Comparison of ENCODE assay signal across 10 cellular contexts in the genomic region with DNA sequence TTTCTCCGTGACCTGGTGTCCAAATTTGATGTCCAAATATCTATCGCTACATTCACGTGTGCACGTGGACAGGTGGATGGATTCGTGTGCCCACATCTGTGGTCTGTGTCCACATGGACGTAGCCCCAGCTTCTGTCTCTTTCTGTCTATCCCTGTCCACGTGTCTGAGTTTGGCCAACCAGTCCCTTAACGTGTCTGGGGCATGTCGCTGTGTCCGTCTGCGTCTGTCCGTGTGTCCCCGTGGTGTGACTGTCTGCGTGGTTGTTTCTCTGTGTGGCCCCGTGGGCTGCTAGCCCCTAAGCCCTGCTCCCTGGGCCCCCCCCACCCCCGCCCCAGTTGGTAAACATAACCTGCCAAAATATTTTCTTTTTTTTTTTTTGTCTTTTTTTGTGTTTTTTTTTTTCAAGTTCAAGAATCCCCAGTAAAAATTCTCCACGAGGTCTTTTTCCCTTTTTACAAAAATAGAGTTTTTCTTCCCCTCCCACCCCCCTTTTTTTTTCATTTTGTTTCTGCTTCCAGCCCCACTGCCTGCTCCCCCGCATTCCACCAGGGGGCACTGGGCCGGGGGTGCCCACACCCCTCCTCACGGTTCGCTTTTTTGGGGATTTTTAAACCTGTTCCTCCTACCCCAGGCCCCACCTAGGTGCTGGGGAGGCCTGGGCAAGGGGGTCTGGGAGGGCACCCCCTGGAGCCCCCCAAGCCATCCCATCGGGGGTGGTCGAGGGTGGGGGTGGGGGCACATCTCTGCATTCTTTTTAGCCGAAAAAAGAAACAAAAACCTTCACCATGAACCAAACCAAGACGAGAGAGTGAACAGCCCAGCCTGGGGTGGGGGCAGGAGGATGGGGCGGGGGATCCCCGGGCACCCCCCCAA. TPM values are rescaled to one million over a fixed set of nuclear protein-coding genes. Genes with fewer than 3 reads are reported as not detected.
DNase-seq lines count a peak whose midpoint lies in the region; ATAC-seq, FAIRE-seq and TF ChIP-seq lines count a peak whose summit lies in the region.
"Had no signal": no experiment of that assay in that cellular context is flagged by ENCODE, and none has a peak within 500 bp of the region (broad histone marks: within the 10 kb centered on the region; RNA-seq: fewer than 3 reads in every experiment).

No MANE protein-coding gene starts in this region.

- H3K27me3 ChIP-seq in NT2/D1 (ENCODE audit: insufficient read depth, insufficient read length) = no peaks in the 10 kb centered on the region
- H3K27me3 ChIP-seq in H1 (replicated peaks in 1 of 4; ENCODE audit: control insufficient read depth in 3 of 4, extremely low read depth in 1 of 4, insufficient read depth in 3 of 4, low read length in 3 of 4) = no peaks in the 10 kb centered on the region
- H3K27me3 ChIP-seq in spleen (replicated peaks in 1 of 7) = peaks cover 0 to 18% (median 0%) of the 10 kb centered on the region in 7 donors

- H3K9ac ChIP-seq in NT2/D1 (ENCODE audit: insufficient read length, low read depth) (peak overlapping the region; percentile 11), H1 (replicated peaks in 1 of 4; ENCODE audit: extremely low read depth in 1 of 4, low read depth in 3 of 4, low read length in 3 of 4) (no peak overlapping the region; a peak in 1 of 7 replicates)

- H3K14ac ChIP-seq in H1 (ENCODE audit: insufficient read length) = no peak overlapping the region

- H3K4me1 ChIP-seq in NT2/D1 (ENCODE audit: insufficient read depth, insufficient read length) (peaks cover 22% of the 10 kb centered on the region), H1 (replicated peaks in 1 of 4; ENCODE audit: control insufficient read depth in 3 of 4, insufficient read depth in 4 of 4, low read length in 3 of 4) (peaks cover 2 to 21% (median 7%) of the 10 kb centered on the region in 4 experiments), spleen (peaks cover 0 to 7% (median 3%) of the 10 kb centered on the region in 6 donors)

- H2AK5ac ChIP-seq in H1 (ENCODE audit: low read depth, low read length) = peak overlapping the region; percentile 98

- peak overlapping the region; percentile 91 for H2BK20ac ChIP-seq in H1 (ENCODE audit: low read length)

- H3K23ac ChIP-seq in H1 (ENCODE audit: insufficient read length) = no peak overlapping the region

- peaks cover 0 to 2% of the 10 kb centered on the region in 2 experiments for H4K20me1 ChIP-seq in H1 (replicated peaks in 1 of 2; ENCODE audit: control insufficient read depth in 1 of 2, insufficient read depth in 2 of 2, low read length in 2 of 2)

- peak; percentile 42 for FAIRE-seq in H1 (lab: Jason Lieb, UNC)

- WGBS in H1 (ENCODE audit: extremely low coverage in 1 of 2, insufficient coverage in 1 of 2, insufficient read length in 1 of 2, insufficient replicate concordance in 2 of 2, low coverage in 1 of 2, low lambda C conversion rate in 2 of 2, missing lambda C conversion rate in 1 of 2), 2 experiments = 92% methylated on average over 15 of the region's 27 CpGs; no CpG with 5 or more reads in 1 of the 2 experiments
- WGBS in spleen, 5 donors = 47 to 59% (median 54%) methylated on average over 27 of the region's 27 CpGs

- no peak overlapping the region for H3K4me3 ChIP-seq in NT2/D1 (ENCODE audit: insufficient read length, low read depth)
- H3K4me3 ChIP-seq in H1 (ENCODE audit: extremely low read depth in 1 of 4, insufficient read depth in 2 of 4, low read depth in 3 of 4, low read length in 4 of 4) = no peak overlapping the region
- H3K4me3 ChIP-seq in spleen = no peak overlapping the region

- peak overlapping the region; percentile 96 for H4K91ac ChIP-seq in H1 (replicated peaks; ENCODE audit: insufficient read length, low read length)

- H2BK12ac ChIP-seq in H1 (ENCODE audit: low read depth, low read length) = peak overlapping the region; percentile 99; the same call in 1 of the 2 replicates

- peaks cover 7% of the 10 kb centered on the region for H3K36me3 Mint-ChIP-seq in activated CD4-positive, alpha-beta memory T cell treated with anti-CD3 and anti-CD28 coated beads for 36 hours
- peaks cover 13% of the 10 kb centered on the region for H3K36me3 Mint-ChIP-seq in activated CD4-positive, alpha-beta memory T cell treated with anti-CD3 and anti-CD28 coated beads, Interleukin-2, amount 10 ng/mL, durations not matched to agents 7 days and 5 days (ENCODE audit: low read depth)

- H2BK120ac ChIP-seq in H1 (replicated peaks; ENCODE audit: low read depth, low read length) = peak overlapping the region; percentile 81

- H3K18ac ChIP-seq in H1 (ENCODE audit: extremely low read depth, low read length) = 0 out of 2 replicates have a peak overlapping the region, but pooled peaks have one; percentile 34

- H3K4me1 Mint-ChIP-seq in activated CD4-positive, alpha-beta memory T cell treated with anti-CD3 and anti-CD28 coated beads for 36 hours (ENCODE audit: low read depth) = no peaks in the 10 kb centered on the region
- no peaks in the 10 kb centered on the region for H3K4me1 Mint-ChIP-seq in activated CD4-positive, alpha-beta memory T cell treated with anti-CD3 and anti-CD28 coated beads, Interleukin-2, amount 10 ng/mL, durations not matched to agents 7 days and 5 days

- peaks cover 6% of the 10 kb centered on the region for H3K27me3 Mint-ChIP-seq in activated CD4-positive, alpha-beta memory T cell treated with anti-CD3 and anti-CD28 coated beads for 36 hours
- H3K27me3 Mint-ChIP-seq in activated CD4-positive, alpha-beta memory T cell treated with anti-CD3 and anti-CD28 coated beads, Interleukin-2, amount 10 ng/mL, durations not matched to agents 7 days and 5 days = no peaks in the 10 kb centered on the region

- TF ChIP-seq RAD21 in H1 (IDR thresholded peaks at IDR 0.05 in 1 of 2, conservative IDR thresholded peaks at IDR 0.05 in 1 of 2; ENCODE audit: low read depth in 2 of 2, low read length in 2 of 2) = peak; percentile 34 to 56; a peak in 3 of 4 replicates

- TF ChIP-seq EP300 in H1 (IDR thresholded peaks at IDR 0.05; ENCODE audit: borderline replicate concordance in 1 of 2, low read depth in 2 of 2, low read length in 2 of 2) = no peak

- H3K36me3 ChIP-seq in NT2/D1 (ENCODE audit: insufficient read depth, insufficient read length, low read length) = peaks cover 23% of the 10 kb centered on the region
- peaks cover under 1 to 13% (median 8%) of the 10 kb centered on the region in 4 experiments; a peak in 5 of 8 replicates for H3K36me3 ChIP-seq in H1 (ENCODE audit: control insufficient read depth in 2 of 4, insufficient read depth in 4 of 4, low read length in 3 of 4)
- peaks cover 0 to 25% (median 23%) of the 10 kb centered on the region in 6 donors for H3K36me3 ChIP-seq in spleen

- peak; percentile 29 for DNase-seq in activated CD4-positive, alpha-beta memory T cell treated with anti-CD3 and anti-CD28 coated beads for 36 hours
- no peak for DNase-seq in activated CD4-positive, alpha-beta memory T cell treated with anti-CD3 and anti-CD28 coated beads, Interleukin-2, amount 10 ng/mL, durations not matched to agents 7 days and 5 days
- DNase-seq in NT2/D1 (ENCODE audit: low read depth, low spot score) (no peak), H1 (ENCODE audit: low read depth in 1 of 2, low spot score in 2 of 2) (peak in 1 of 2 experiments; percentile 70), spleen (no peak), COLO829 (ENCODE audit: low spot score) (no peak)
- no peak for DNase-seq in activated CD8-positive, alpha-beta memory T cell treated with anti-CD3 and anti-CD28 coated beads, Interleukin-2, amount 50 U/mL, for 4 hours

- 0 out of 2 replicates have a peak overlapping the region, but pooled peaks have one; percentile 31 for H4K8ac ChIP-seq in H1 (ENCODE audit: extremely low read depth, insufficient read depth, low read length)

- no peak overlapping the region for H3K56ac ChIP-seq in H1 (replicated peaks; ENCODE audit: insufficient read length, low read depth, low read length)

- CTCF ChIA-PET in activated CD4-positive, alpha-beta memory T cell treated with anti-CD3 and anti-CD28 coated beads for 36 hours (lab: Charles Lee) = no interaction called here
- CTCF ChIA-PET in activated CD4-positive, alpha-beta memory T cell treated with anti-CD3 and anti-CD28 coated beads, Interleukin-2, amount 10 ng/mL, durations not matched to agents 7 days and 5 days (lab: Charles Lee) = interaction anchor here (1.7 kb wide), 1 partner anchor 19 kb away, joined by 6 read pairs; a partner anchor contains a TSS
- CTCF ChIA-PET in H1 (lab: Charles Lee; ENCODE audit: partially characterized antibody) = interaction anchor here (0.6 to 2.7 kb wide), 8 partner anchors 11 to 118 kb away, joined by 3 to 15 read pairs (median 4); no protein-coding TSS in a partner anchor

- peak overlapping the region; percentile 93 for H3K4ac ChIP-seq in H1 (replicated peaks; ENCODE audit: insufficient read length, low read depth, low read length)

- no peaks in the 10 kb centered on the region for H3K79me1 ChIP-seq in H1 (ENCODE audit: low read depth, low read length)

- no peak overlapping the region; a peak in 1 of 4 replicates for H3K4me2 ChIP-seq in H1 (ENCODE audit: insufficient read depth in 1 of 2, low read depth in 2 of 2, low read length in 2 of 2)

- H2AFZ ChIP-seq in H1 (ENCODE audit: low read length) = no peak overlapping the region

- H3K23me2 ChIP-seq in H1 (ENCODE audit: low read depth, low read length) = no peaks in the 10 kb centered on the region

- H3K27ac Mint-ChIP-seq in activated CD4-positive, alpha-beta memory T cell treated with anti-CD3 and anti-CD28 coated beads for 36 hours = no peak overlapping the region
- no peak overlapping the region for H3K27ac Mint-ChIP-seq in activated CD4-positive, alpha-beta memory T cell treated with anti-CD3 and anti-CD28 coated beads, Interleukin-2, amount 10 ng/mL, durations not matched to agents 7 days and 5 days

- no peaks in the 10 kb centered on the region for H3K79me2 ChIP-seq in H1 (ENCODE audit: control insufficient read depth in 1 of 2, insufficient read depth in 2 of 2, low read length in 2 of 2)

- H3K9me3 Mint-ChIP-seq in activated CD4-positive, alpha-beta memory T cell treated with anti-CD3 and anti-CD28 coated beads for 36 hours = no peaks in the 10 kb centered on the region
- no peaks in the 10 kb centered on the region for H3K9me3 Mint-ChIP-seq in activated CD4-positive, alpha-beta memory T cell treated with anti-CD3 and anti-CD28 coated beads, Interleukin-2, amount 10 ng/mL, durations not matched to agents 7 days and 5 days

- H3K9me3 ChIP-seq in NT2/D1 (ENCODE audit: insufficient read depth, low read length) (no peaks in the 10 kb centered on the region), H1 (ENCODE audit: insufficient read depth in 2 of 2, low read depth in 1 of 2, low read length in 1 of 2) (no peaks in the 10 kb centered on the region), spleen (no peaks in the 10 kb centered on the region)

- POLR2A ChIA-PET in activated CD4-positive, alpha-beta memory T cell treated with anti-CD3 and anti-CD28 coated beads for 36 hours (lab: Charles Lee) = no interaction called here
- POLR2A ChIA-PET in activated CD4-positive, alpha-beta memory T cell treated with anti-CD3 and anti-CD28 coated beads, Interleukin-2, amount 10 ng/mL, durations not matched to agents 7 days and 5 days (lab: Charles Lee) = no interaction called here
- POLR2A ChIA-PET in H1 (lab: Charles Lee; ENCODE audit: partially characterized antibody) = interaction anchor here (1.7 to 2.7 kb wide), 2 partner anchors 11 to 28 kb away, joined by 5 to 14 read pairs; a partner anchor contains a TSS

- peak overlapping the region; percentile 97 for H2BK5ac ChIP-seq in H1 (ENCODE audit: low read depth, low read length)

- no peak for ATAC-seq in activated CD4-positive, CD25-positive, alpha-beta regulatory T cell treated with anti-CD3 and anti-CD28 coated beads, Interleukin-2, amount 50 U/mL, for 24 hours

- TF ChIP-seq CTCF in H1 (IDR thresholded peaks at IDR 0.05; ENCODE audit: control extremely low read depth in 1 of 3, insufficient read depth in 1 of 3, low read depth in 1 of 3, low read length in 3 of 3) (peak; percentile 66 to 81 (median 69)), spleen (IDR thresholded peaks at IDR 0.05 in 8 of 11, conservative IDR thresholded peaks at IDR 0.05 in 3 of 11) (peak in 7 of 11 experiments; percentile 18 to 43 (median 36))

- H3K27ac ChIP-seq in H1 (ENCODE audit: low read depth, low read length) = no peak overlapping the region
- H3K27ac ChIP-seq in spleen = no peak overlapping the region
- H3K27ac ChIP-seq: C4-2B had no signal

- peak overlapping the region; percentile 76 for H4K5ac ChIP-seq in H1 (ENCODE audit: insufficient read length, low read depth, low read length)

- TF ChIP-seq POLR2A in H1 (IDR thresholded peaks at IDR 0.05; ENCODE audit: control extremely low read depth in 1 of 2, low read depth in 2 of 2, low read length in 2 of 2) (no peak), spleen (IDR thresholded peaks at IDR 0.05) (no peak)

- peak overlapping the region; percentile 99; the same call in 1 of the 2 replicates for H2BK15ac ChIP-seq in H1 (ENCODE audit: low read length)

- intact Hi-C loops in activated CD4-positive, alpha-beta memory T cell treated with anti-CD3 and anti-CD28 coated beads for 36 hours (cut with micrococcal nuclease) = no loop called here
- intact Hi-C loops in spleen (cut with DNase I; ENCODE audit: low total_unique reads) = no loop called here

- H3K4me3 Mint-ChIP-seq in activated CD4-positive, alpha-beta memory T cell treated with anti-CD3 and anti-CD28 coated beads for 36 hours = no peak overlapping the region
- H3K4me3 Mint-ChIP-seq in activated CD4-positive, alpha-beta memory T cell treated with anti-CD3 and anti-CD28 coated beads, Interleukin-2, amount 10 ng/mL, durations not matched to agents 7 days and 5 days = no peak overlapping the region

RNA-seq across cellular contexts. Expression of a gene that starts 18.3 kb away (rescaled TPM):
- total RNA-seq in activated CD4-positive, alpha-beta memory T cell treated with anti-CD3 and anti-CD28 coated beads for 36 hours = 100 to 1,000 TPM; 260 to 264 TPM
- total RNA-seq in activated CD4-positive, alpha-beta memory T cell treated with anti-CD3 and anti-CD28 coated beads, Interleukin-2, amount 10 ng/mL, durations not matched to agents 7 days and 5 days = 100 to 1,000 TPM; 315 to 318 TPM
- 337 and 341 TPM in 2 replicates for total RNA-seq in H1 (2021; fragmentation: NEBNext Ultra II Directional; extraction: Animal tissue kit (Norgen Biotek cat#: 25700))
- polyA plus RNA-seq in H1 (2011; rRNA removed) = 97.2 and 267 TPM in 2 replicates
- polyA plus RNA-seq in H1 (2011; cell fraction: cytosol; rRNA removed) = 109 TPM
- 496 TPM for polyA plus RNA-seq in H1 (2011; cell fraction: nucleus; rRNA removed)
- polyA plus RNA-seq in H1 (2012, experiment 1 of 2) = 197 to 438 TPM (median 349 TPM) in 4 replicates
- polyA plus RNA-seq in H1 (2012, experiment 2 of 2) = 305 TPM
- polyA plus RNA-seq in H1 (2013, experiment 1 of 2) = 349 TPM
- 317 TPM for polyA plus RNA-seq in H1 (2013, experiment 2 of 2)
- 114 and 172 TPM in 2 replicates for polyA minus RNA-seq in H1 (2011; rRNA and poly(A)+ RNA removed)
- 276 TPM for polyA minus RNA-seq in H1 (2011; cell fraction: cytosol; rRNA and poly(A)+ RNA removed)
- polyA minus RNA-seq in H1 (2011; cell fraction: nucleus; rRNA and poly(A)+ RNA removed) = 164 TPM
- total RNA-seq in spleen = 100 to 1,000 TPM; 114 to 258 (median 230) TPM
- polyA plus RNA-seq in spleen = 100 to 1,000 TPM in 1 of 3 donors, 10 to 100 TPM in 2; 80.3 to 105 (median 86.0) TPM

RNA-seq across cellular contexts. Expression of a gene that starts 18.8 kb away (rescaled TPM):
- under 1 TPM; 0.15 to 0.26 TPM for total RNA-seq in activated CD4-positive, alpha-beta memory T cell treated with anti-CD3 and anti-CD28 coated beads for 36 hours
- not detected for total RNA-seq in activated CD4-positive, alpha-beta memory T cell treated with anti-CD3 and anti-CD28 coated beads, Interleukin-2, amount 10 ng/mL, durations not matched to agents 7 days and 5 days
- 1.6 and 2.2 TPM in 2 replicates for total RNA-seq in H1 (2021; fragmentation: NEBNext Ultra II Directional; extraction: Animal tissue kit (Norgen Biotek cat#: 25700))
- 2.1 and 4.4 TPM in 2 replicates for polyA plus RNA-seq in H1 (2011; rRNA removed)
- polyA plus RNA-seq in H1 (2011; cell fraction: cytosol; rRNA removed) = 3.0 TPM
- polyA plus RNA-seq in H1 (2011; cell fraction: nucleus; rRNA removed) = 2.9 TPM
- 2.2 to 3.8 TPM (median 3.1 TPM) in 4 replicates for polyA plus RNA-seq in H1 (2012, experiment 1 of 2)
- 2.0 TPM for polyA plus RNA-seq in H1 (2012, experiment 2 of 2)
- polyA plus RNA-seq in H1 (2013, experiment 1 of 2) = 4.0 TPM
- 4.2 TPM for polyA plus RNA-seq in H1 (2013, experiment 2 of 2)
- 0.24 and 0.25 TPM in 2 replicates for polyA minus RNA-seq in H1 (2011; rRNA and poly(A)+ RNA removed)
- 0.95 TPM for polyA minus RNA-seq in H1 (2011; cell fraction: cytosol; rRNA and poly(A)+ RNA removed)
- polyA minus RNA-seq in H1 (2011; cell fraction: nucleus; rRNA and poly(A)+ RNA removed) = 0.30 TPM
- total RNA-seq in spleen = 1 to 10 TPM in 3 of 7 donors, under 1 TPM in 4; 0.23 to 2.3 (median 0.85) TPM
- polyA plus RNA-seq in spleen = 1 to 10 TPM in 2 of 3 donors, under 1 TPM in 1; 0.59 to 2.1 (median 1.7) TPM

RNA-seq across cellular contexts. Expression of a gene that starts 27.1 kb away (rescaled TPM):
- total RNA-seq in activated CD4-positive, alpha-beta memory T cell treated with anti-CD3 and anti-CD28 coated beads for 36 hours = not detected
- total RNA-seq in activated CD4-positive, alpha-beta memory T cell treated with anti-CD3 and anti-CD28 coated beads, Interleukin-2, amount 10 ng/mL, durations not matched to agents 7 days and 5 days = not detected
- 1.0 and 2.0 TPM in 2 replicates for total RNA-seq in H1 (2021; fragmentation: NEBNext Ultra II Directional; extraction: Animal tissue kit (Norgen Biotek cat#: 25700))
- polyA plus RNA-seq in H1 (2011; rRNA removed) = 0.80 and 1.2 TPM in 2 replicates
- 0.94 TPM for polyA plus RNA-seq in H1 (2011; cell fraction: cytosol; rRNA removed)
- polyA plus RNA-seq in H1 (2011; cell fraction: nucleus; rRNA removed) = 3.3 TPM
- 0.94 to 1.4 TPM (median 1.1 TPM) in 4 replicates for polyA plus RNA-seq in H1 (2012, experiment 1 of 2)
- polyA plus RNA-seq in H1 (2012, experiment 2 of 2) = 0.38 TPM
- polyA plus RNA-seq in H1 (2013, experiment 1 of 2) = 1.3 TPM
- polyA plus RNA-seq in H1 (2013, experiment 2 of 2) = 0.83 TPM
- 1.4 and 1.6 TPM in 2 replicates for polyA minus RNA-seq in H1 (2011; rRNA and poly(A)+ RNA removed)
- polyA minus RNA-seq in H1 (2011; cell fraction: cytosol; rRNA and poly(A)+ RNA removed) = not detected
- polyA minus RNA-seq in H1 (2011; cell fraction: nucleus; rRNA and poly(A)+ RNA removed) = 2.8 TPM
- not detected for total RNA-seq in spleen
- under 1 TPM in 1 of 3 donors, not detected in 2; 0.02 TPM for polyA plus RNA-seq in spleen
- total RNA-seq: glomerular endothelial cell had no signal

RNA-seq across cellular contexts. Expression of a gene that starts 34.6 kb away (rescaled TPM):
- not detected for total RNA-seq in activated CD4-positive, alpha-beta memory T cell treated with anti-CD3 and anti-CD28 coated beads for 36 hours
- not detected for total RNA-seq in activated CD4-positive, alpha-beta memory T cell treated with anti-CD3 and anti-CD28 coated beads, Interleukin-2, amount 10 ng/mL, durations not matched to agents 7 days and 5 days
- 40.9 and 47.8 TPM in 2 replicates for total RNA-seq in H1 (2021; fragmentation: NEBNext Ultra II Directional; extraction: Animal tissue kit (Norgen Biotek cat#: 25700))
- polyA plus RNA-seq in H1 (2011; rRNA removed) (36.9 and 78.7 TPM in 2 replicates), spleen (10 to 100 TPM in 2 of 3 donors, 1 to 10 TPM in 1; 5.1 to 16.4 (median 11.2) TPM)
- 38.6 TPM for polyA plus RNA-seq in H1 (2011; cell fraction: cytosol; rRNA removed)
- 197 TPM for polyA plus RNA-seq in H1 (2011; cell fraction: nucleus; rRNA removed)
- 64.9 to 73.8 TPM (median 68.2 TPM) in 4 replicates for polyA plus RNA-seq in H1 (2012, experiment 1 of 2)
- polyA plus RNA-seq in H1 (2012, experiment 2 of 2) = 31.6 TPM
- polyA plus RNA-seq in H1 (2013, experiment 1 of 2) = 47.6 TPM
- polyA plus RNA-seq in H1 (2013, experiment 2 of 2) = 46.6 TPM
- 11.1 and 14.8 TPM in 2 replicates for polyA minus RNA-seq in H1 (2011; rRNA and poly(A)+ RNA removed)
- 29.8 TPM for polyA minus RNA-seq in H1 (2011; cell fraction: cytosol; rRNA and poly(A)+ RNA removed)
- 57.1 TPM for polyA minus RNA-seq in H1 (2011; cell fraction: nucleus; rRNA and poly(A)+ RNA removed)
- 10 to 100 TPM; 17.9 to 57.7 (median 37.8) TPM for total RNA-seq in spleen
- total RNA-seq: glomerular endothelial cell had no signal

RNA-seq across cellular contexts. Expression of a gene that starts 51.9 kb away (rescaled TPM):
- 10 to 100 TPM in 1 of 2 experiments, 1 to 10 TPM in 1; 8.4 to 10.3 TPM for total RNA-seq in activated CD4-positive, alpha-beta memory T cell treated with anti-CD3 and anti-CD28 coated beads for 36 hours
- 10 to 100 TPM; 15.6 to 16.5 TPM for total RNA-seq in activated CD4-positive, alpha-beta memory T cell treated with anti-CD3 and anti-CD28 coated beads, Interleukin-2, amount 10 ng/mL, durations not matched to agents 7 days and 5 days
- total RNA-seq in H1 (2021; fragmentation: NEBNext Ultra II Directional; extraction: Animal tissue kit (Norgen Biotek cat#: 25700)) = 7.9 and 9.5 TPM in 2 replicates
- polyA plus RNA-seq in H1 (2011; rRNA removed) (7.0 and 13.0 TPM in 2 replicates), spleen (10 to 100 TPM in 1 of 3 donors, 1 to 10 TPM in 2; 3.5 to 11.6 (median 8.8) TPM)
- 12.0 TPM for polyA plus RNA-seq in H1 (2011; cell fraction: cytosol; rRNA removed)
- 20.5 TPM for polyA plus RNA-seq in H1 (2011; cell fraction: nucleus; rRNA removed)
- 3.0 to 11.6 TPM (median 10.3 TPM) in 4 replicates for polyA plus RNA-seq in H1 (2012, experiment 1 of 2)
- 8.4 TPM for polyA plus RNA-seq in H1 (2012, experiment 2 of 2)
- polyA plus RNA-seq in H1 (2013, experiment 1 of 2) = 6.5 TPM
- polyA plus RNA-seq in H1 (2013, experiment 2 of 2) = 4.8 TPM
- polyA minus RNA-seq in H1 (2011; rRNA and poly(A)+ RNA removed) = 4.1 and 6.9 TPM in 2 replicates
- polyA minus RNA-seq in H1 (2011; cell fraction: cytosol; rRNA and poly(A)+ RNA removed) = 4.0 TPM
- polyA minus RNA-seq in H1 (2011; cell fraction: nucleus; rRNA and poly(A)+ RNA removed) = 9.4 TPM
- total RNA-seq in spleen = 10 to 100 TPM in 2 of 7 donors, 1 to 10 TPM in 5; 6.9 to 11.8 (median 9.0) TPM
